2 cellular contexts compared by ENCODE assay signal in the genomic region with DNA sequence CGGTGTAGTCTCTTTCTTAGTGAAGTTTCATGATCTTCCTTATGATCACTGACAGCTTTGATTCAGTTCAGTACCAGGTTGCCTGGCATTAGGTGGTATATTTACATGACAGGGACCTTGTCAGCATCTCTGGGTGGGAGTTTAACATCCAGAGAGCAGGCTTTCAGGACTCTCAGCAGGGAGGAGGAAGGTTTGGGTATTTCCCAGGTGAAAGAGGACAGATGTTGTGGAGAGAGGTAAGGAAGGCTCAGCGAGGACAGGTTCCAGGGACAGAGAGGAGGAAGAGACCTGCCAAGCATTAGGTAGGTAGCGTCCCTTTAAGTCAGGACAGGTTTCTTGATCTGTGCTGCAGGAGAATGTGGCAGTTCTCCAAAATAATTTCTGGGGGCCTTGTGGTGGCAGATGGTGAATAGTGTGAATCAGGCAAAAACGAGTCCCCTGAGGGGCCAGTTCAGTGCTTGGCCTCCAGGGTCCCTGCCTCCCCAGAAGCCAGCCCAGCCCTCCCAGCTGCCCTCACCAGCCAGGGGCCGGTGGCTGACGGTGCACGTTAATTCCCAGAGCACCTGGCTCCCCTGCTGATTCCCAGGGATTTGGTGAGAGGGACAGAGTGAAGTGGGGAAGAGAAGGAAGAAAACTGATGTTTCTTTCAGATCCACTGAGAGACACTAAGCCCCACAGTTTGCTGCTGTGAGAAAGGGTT.
TF ChIP-seq lines count a peak whose summit lies in the region.

No MANE protein-coding gene starts in this region.

TF ChIP-seq in GM23338, 12 proteins besides CTCF, POLR2A, EP300 and RAD21 (continued from another document):
- TF ChIP-seq, protein P1, sequence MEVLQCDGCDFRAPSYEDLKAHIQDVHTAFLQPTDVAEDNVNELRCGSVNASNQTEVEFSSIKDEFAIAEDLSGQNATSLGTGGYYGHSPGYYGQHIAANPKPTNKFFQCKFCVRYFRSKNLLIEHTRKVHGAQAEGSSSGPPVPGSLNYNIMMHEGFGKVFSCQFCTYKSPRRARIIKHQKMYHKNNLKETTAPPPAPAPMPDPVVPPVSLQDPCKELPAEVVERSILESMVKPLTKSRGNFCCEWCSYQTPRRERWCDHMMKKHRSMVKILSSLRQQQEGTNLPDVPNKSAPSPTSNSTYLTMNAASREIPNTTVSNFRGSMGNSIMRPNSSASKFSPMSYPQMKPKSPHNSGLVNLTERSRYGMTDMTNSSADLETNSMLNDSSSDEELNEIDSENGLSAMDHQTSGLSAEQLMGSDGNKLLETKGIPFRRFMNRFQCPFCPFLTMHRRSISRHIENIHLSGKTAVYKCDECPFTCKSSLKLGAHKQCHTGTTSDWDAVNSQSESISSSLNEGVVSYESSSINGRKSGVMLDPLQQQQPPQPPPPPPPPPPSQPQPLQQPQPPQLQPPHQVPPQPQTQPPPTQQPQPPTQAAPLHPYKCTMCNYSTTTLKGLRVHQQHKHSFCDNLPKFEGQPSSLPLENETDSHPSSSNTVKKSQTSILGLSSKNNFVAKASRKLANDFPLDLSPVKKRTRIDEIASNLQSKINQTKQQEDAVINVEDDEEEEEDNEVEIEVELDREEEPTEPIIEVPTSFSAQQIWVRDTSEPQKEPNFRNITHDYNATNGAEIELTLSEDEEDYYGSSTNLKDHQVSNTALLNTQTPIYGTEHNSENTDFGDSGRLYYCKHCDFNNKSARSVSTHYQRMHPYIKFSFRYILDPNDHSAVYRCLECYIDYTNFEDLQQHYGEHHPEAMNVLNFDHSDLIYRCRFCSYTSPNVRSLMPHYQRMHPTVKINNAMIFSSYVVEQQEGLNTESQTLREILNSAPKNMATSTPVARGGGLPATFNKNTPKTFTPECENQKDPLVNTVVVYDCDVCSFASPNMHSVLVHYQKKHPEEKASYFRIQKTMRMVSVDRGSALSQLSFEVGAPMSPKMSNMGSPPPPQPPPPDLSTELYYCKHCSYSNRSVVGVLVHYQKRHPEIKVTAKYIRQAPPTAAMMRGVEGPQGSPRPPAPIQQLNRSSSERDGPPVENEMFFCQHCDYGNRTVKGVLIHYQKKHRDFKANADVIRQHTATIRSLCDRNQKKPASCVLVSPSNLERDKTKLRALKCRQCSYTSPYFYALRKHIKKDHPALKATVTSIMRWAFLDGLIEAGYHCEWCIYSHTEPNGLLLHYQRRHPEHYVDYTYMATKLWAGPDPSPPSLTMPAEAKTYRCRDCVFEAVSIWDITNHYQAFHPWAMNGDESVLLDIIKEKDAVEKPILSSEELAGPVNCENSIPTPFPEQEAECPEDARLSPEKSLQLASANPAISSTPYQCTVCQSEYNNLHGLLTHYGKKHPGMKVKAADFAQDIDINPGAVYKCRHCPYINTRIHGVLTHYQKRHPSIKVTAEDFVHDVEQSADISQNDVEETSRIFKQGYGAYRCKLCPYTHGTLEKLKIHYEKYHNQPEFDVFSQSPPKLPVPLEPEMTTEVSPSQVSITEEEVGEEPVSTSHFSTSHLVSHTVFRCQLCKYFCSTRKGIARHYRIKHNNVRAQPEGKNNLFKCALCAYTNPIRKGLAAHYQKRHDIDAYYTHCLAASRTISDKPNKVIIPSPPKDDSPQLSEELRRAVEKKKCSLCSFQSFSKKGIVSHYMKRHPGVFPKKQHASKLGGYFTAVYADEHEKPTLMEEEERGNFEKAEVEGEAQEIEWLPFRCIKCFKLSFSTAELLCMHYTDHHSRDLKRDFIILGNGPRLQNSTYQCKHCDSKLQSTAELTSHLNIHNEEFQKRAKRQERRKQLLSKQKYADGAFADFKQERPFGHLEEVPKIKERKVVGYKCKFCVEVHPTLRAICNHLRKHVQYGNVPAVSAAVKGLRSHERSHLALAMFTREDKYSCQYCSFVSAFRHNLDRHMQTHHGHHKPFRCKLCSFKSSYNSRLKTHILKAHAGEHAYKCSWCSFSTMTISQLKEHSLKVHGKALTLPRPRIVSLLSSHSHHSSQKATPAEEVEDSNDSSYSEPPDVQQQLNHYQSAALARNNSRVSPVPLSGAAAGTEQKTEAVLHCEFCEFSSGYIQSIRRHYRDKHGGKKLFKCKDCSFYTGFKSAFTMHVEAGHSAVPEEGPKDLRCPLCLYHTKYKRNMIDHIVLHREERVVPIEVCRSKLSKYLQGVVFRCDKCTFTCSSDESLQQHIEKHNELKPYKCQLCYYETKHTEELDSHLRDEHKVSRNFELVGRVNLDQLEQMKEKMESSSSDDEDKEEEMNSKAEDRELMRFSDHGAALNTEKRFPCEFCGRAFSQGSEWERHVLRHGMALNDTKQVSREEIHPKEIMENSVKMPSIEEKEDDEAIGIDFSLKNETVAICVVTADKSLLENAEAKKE (CRISPR knock-in tag; IDR thresholded peaks at IDR 0.05), result peak; percentile 65; the same call in 1 of the 2 replicates
- TF ChIP-seq, protein P2, sequence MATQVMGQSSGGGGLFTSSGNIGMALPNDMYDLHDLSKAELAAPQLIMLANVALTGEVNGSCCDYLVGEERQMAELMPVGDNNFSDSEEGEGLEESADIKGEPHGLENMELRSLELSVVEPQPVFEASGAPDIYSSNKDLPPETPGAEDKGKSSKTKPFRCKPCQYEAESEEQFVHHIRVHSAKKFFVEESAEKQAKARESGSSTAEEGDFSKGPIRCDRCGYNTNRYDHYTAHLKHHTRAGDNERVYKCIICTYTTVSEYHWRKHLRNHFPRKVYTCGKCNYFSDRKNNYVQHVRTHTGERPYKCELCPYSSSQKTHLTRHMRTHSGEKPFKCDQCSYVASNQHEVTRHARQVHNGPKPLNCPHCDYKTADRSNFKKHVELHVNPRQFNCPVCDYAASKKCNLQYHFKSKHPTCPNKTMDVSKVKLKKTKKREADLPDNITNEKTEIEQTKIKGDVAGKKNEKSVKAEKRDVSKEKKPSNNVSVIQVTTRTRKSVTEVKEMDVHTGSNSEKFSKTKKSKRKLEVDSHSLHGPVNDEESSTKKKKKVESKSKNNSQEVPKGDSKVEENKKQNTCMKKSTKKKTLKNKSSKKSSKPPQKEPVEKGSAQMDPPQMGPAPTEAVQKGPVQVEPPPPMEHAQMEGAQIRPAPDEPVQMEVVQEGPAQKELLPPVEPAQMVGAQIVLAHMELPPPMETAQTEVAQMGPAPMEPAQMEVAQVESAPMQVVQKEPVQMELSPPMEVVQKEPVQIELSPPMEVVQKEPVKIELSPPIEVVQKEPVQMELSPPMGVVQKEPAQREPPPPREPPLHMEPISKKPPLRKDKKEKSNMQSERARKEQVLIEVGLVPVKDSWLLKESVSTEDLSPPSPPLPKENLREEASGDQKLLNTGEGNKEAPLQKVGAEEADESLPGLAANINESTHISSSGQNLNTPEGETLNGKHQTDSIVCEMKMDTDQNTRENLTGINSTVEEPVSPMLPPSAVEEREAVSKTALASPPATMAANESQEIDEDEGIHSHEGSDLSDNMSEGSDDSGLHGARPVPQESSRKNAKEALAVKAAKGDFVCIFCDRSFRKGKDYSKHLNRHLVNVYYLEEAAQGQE (IDR thresholded peaks at IDR 0.05; ENCODE audit: unreplicated experiment), result no peak
- TF ChIP-seq, protein P3, sequence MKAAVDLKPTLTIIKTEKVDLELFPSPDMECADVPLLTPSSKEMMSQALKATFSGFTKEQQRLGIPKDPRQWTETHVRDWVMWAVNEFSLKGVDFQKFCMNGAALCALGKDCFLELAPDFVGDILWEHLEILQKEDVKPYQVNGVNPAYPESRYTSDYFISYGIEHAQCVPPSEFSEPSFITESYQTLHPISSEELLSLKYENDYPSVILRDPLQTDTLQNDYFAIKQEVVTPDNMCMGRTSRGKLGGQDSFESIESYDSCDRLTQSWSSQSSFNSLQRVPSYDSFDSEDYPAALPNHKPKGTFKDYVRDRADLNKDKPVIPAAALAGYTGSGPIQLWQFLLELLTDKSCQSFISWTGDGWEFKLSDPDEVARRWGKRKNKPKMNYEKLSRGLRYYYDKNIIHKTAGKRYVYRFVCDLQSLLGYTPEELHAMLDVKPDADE (IDR thresholded peaks at IDR 0.05), result no peak
- no peak for TF ChIP-seq EZH2phosphoT487 (IDR thresholded peaks at IDR 0.05; ENCODE audit: unreplicated experiment)

TF ChIP-seq in WTC11, 78 proteins besides CTCF, POLR2A, EP300 and RAD21 (continued from another document):
- TF ChIP-seq, protein P4, sequence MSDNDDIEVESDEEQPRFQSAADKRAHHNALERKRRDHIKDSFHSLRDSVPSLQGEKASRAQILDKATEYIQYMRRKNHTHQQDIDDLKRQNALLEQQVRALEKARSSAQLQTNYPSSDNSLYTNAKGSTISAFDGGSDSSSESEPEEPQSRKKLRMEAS (CRISPR knock-in tag; IDR thresholded peaks at IDR 0.05), result no peak
